In genomic region chr3:163863146-163863545, GRCh38 we compare ENCODE assay signal across 15 cellular contexts.
DNase-seq lines count a peak whose midpoint lies in the region; ATAC-seq and TF ChIP-seq lines count a peak whose summit lies in the region.
"Had no signal": no experiment of that assay in that cellular context is flagged by ENCODE, and none has a peak within 500 bp of the region (broad histone marks: within the 10 kb centered on the region; RNA-seq: fewer than 3 reads in every experiment).

No MANE protein-coding gene starts in this region.

- H3K36me3 Mint-ChIP-seq in osteocyte (ENCODE audit: unreplicated experiment) = no peaks in the 10 kb centered on the region
- H3K36me3 Mint-ChIP-seq: CD4-positive, alpha-beta memory T cell had no signal

- ATAC-seq in left lobe of liver = no peak
- ATAC-seq: HepG2 had no signal

- H3K4me3 Mint-ChIP-seq in osteocyte (ENCODE audit: unreplicated experiment) = no peak overlapping the region
- H3K4me3 Mint-ChIP-seq: CD4-positive, alpha-beta memory T cell had no signal

- no peak overlapping the region for H3K4me3 ChIP-seq in astrocyte of the spinal cord (ENCODE audit: low read depth, low read length)
- H3K4me3 ChIP-seq in fibroblast of mammary gland (ENCODE audit: control insufficient read depth, low read depth, low read length) = no peak overlapping the region
- H3K4me3 ChIP-seq: HAP-1 had no signal

- peak; percentile 47 for DNase-seq in H4 (ENCODE audit: low spot score)
- DNase-seq in astrocyte of the spinal cord (ENCODE audit: low read depth, low spot score) = peak; percentile 19
- peak; percentile 2 for DNase-seq in fibroblast of mammary gland (ENCODE audit: low read depth)
- DNase-seq in osteocyte (ENCODE audit: extremely low spot score, unreplicated experiment) = no peak
- no peak for DNase-seq in NCI-H748 (lab: John Stamatoyannopoulos, UW; ENCODE audit: unreplicated experiment)
- DNase-seq in NCI-H128 (lab: John Stamatoyannopoulos, UW; ENCODE audit: unreplicated experiment) = no peak
- no peak for DNase-seq in SIG-M5 treated with dmso at 0.1 percent for 504 hours (lab: John Stamatoyannopoulos, UW; ENCODE audit: unreplicated experiment)
- no peak for DNase-seq in left lobe of liver (ENCODE audit: low spot score)
- DNase-seq: BE2C; CD4-positive, alpha-beta memory T cell; DMS79; GDM1; GOT3 had no signal

- no peaks in the 10 kb centered on the region for H3K9me3 Mint-ChIP-seq in osteocyte (ENCODE audit: unreplicated experiment)

- in situ Hi-C loops in astrocyte of the spinal cord (cut with HindIII; ENCODE audit: low sequenced_read_pairs) = no loop called here

- H3K27me3 Mint-ChIP-seq in osteocyte (ENCODE audit: unreplicated experiment) = no peaks in the 10 kb centered on the region
- H3K27me3 Mint-ChIP-seq: CD4-positive, alpha-beta memory T cell had no signal

- H3K27ac Mint-ChIP-seq in osteocyte (ENCODE audit: unreplicated experiment) = peak overlapping the region; percentile 27
- H3K27ac Mint-ChIP-seq: CD4-positive, alpha-beta memory T cell had no signal

- no peak for TF ChIP-seq CTCF in astrocyte of the spinal cord (IDR thresholded peaks at IDR 0.05; ENCODE audit: low read depth, low read length)
- no peak for TF ChIP-seq CTCF in fibroblast of mammary gland (conservative IDR thresholded peaks at IDR 0.05; ENCODE audit: control insufficient read depth, insufficient read depth, low read depth, low read length)
- no peak for TF ChIP-seq CTCF in osteocyte (IDR thresholded peaks at IDR 0.05)

- peaks cover 18% of the 10 kb centered on the region for H3K4me1 Mint-ChIP-seq in osteocyte (ENCODE audit: unreplicated experiment)
- H3K4me1 Mint-ChIP-seq: CD4-positive, alpha-beta memory T cell had no signal

Comparison
In these comparisons a context has a peak if more than half of its experiments do, and no peak if none do; other contexts are left out.
1. DNase-seq: peak in H4 (single experiment), astrocyte of the spinal cord (single experiment) and fibroblast of mammary gland (single experiment); none in osteocyte (single experiment), NCI-H748 (single experiment), NCI-H128 (single experiment), SIG-M5 treated with dmso at 0.1 percent for 504 hours (single experiment) and left lobe of liver (single experiment).